In genomic region chr18:9017900-9018217, GRCh38 we compare ENCODE assay signal across 1 cellular context.
TF ChIP-seq lines count a peak whose summit lies in the region.

No MANE protein-coding gene starts in this region.

TF ChIP-seq in K562, 482 proteins besides CTCF, POLR2A, EP300 and RAD21 (continued from another document and continues in another):
- TF ChIP-seq, protein P1, sequence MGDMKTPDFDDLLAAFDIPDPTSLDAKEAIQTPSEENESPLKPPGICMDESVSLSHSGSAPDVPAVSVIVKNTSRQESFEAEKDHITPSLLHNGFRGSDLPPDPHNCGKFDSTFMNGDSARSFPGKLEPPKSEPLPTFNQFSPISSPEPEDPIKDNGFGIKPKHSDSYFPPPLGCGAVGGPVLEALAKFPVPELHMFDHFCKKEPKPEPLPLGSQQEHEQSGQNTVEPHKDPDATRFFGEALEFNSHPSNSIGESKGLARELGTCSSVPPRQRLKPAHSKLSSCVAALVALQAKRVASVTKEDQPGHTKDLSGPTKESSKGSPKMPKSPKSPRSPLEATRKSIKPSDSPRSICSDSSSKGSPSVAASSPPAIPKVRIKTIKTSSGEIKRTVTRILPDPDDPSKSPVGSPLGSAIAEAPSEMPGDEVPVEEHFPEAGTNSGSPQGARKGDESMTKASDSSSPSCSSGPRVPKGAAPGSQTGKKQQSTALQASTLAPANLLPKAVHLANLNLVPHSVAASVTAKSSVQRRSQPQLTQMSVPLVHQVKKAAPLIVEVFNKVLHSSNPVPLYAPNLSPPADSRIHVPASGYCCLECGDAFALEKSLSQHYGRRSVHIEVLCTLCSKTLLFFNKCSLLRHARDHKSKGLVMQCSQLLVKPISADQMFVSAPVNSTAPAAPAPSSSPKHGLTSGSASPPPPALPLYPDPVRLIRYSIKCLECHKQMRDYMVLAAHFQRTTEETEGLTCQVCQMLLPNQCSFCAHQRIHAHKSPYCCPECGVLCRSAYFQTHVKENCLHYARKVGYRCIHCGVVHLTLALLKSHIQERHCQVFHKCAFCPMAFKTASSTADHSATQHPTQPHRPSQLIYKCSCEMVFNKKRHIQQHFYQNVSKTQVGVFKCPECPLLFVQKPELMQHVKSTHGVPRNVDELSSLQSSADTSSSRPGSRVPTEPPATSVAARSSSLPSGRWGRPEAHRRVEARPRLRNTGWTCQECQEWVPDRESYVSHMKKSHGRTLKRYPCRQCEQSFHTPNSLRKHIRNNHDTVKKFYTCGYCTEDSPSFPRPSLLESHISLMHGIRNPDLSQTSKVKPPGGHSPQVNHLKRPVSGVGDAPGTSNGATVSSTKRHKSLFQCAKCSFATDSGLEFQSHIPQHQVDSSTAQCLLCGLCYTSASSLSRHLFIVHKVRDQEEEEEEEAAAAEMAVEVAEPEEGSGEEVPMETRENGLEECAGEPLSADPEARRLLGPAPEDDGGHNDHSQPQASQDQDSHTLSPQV (IDR thresholded peaks at IDR 0.05) = no peak
- TF ChIP-seq PML (IDR thresholded peaks at IDR 0.05; ENCODE audit: low read length) (no peak), YBX1 (IDR thresholded peaks at IDR 0.05) (no peak), ZNF431 (CRISPR knock-in tag; IDR thresholded peaks at IDR 0.05) (no peak), L3MBTL2 (IDR thresholded peaks at IDR 0.05) (no peak), SP1 (CRISPR knock-in tag; IDR thresholded peaks at IDR 0.05) (no peak), ZBTB40 (IDR thresholded peaks at IDR 0.05) (no peak), ZBTB40 (CRISPR knock-in tag; IDR thresholded peaks at IDR 0.05) (no peak), BCOR (IDR thresholded peaks at IDR 0.05) (no peak), ZKSCAN8 (CRISPR knock-in tag; IDR thresholded peaks at IDR 0.05) (no peak), ETV1 (tag; conservative IDR thresholded peaks at IDR 0.05; ENCODE audit: low read depth) (peak; percentile 50), SIRT6 (IDR thresholded peaks at IDR 0.05; ENCODE audit: low read depth, low read length) (no peak), NR2C1 (IDR thresholded peaks at IDR 0.05) (no peak), NR2C1 (tag; IDR thresholded peaks at IDR 0.05) (peak; percentile 21; the same call in 1 of the 2 replicates), TGIF2 (CRISPR knock-in tag; IDR thresholded peaks at IDR 0.05) (no peak), HOXB6 (CRISPR knock-in tag; IDR thresholded peaks at IDR 0.05; ENCODE audit: borderline replicate concordance) (no peak), FOSL1 (tag; conservative IDR thresholded peaks at IDR 0.05) (peak; percentile 34; the same call in 1 of the 2 replicates), KAT7 (CRISPR knock-in tag; IDR thresholded peaks at IDR 0.05; ENCODE audit: borderline replicate concordance) (no peak), ILF3 (IDR thresholded peaks at IDR 0.05; ENCODE audit: borderline replicate concordance) (no peak), COPS2 (conservative IDR thresholded peaks at IDR 0.05) (no peak), KAT8 (IDR thresholded peaks at IDR 0.05; ENCODE audit: low read depth) (no peak), HNRNPLL (IDR thresholded peaks at IDR 0.05; ENCODE audit: low read depth, low read length, poor library complexity, severe bottlenecking) (no peak), BRD4 (IDR thresholded peaks at IDR 0.05) (no peak), ZNF717 (CRISPR knock-in tag; IDR thresholded peaks at IDR 0.05) (no peak), CHD1 (IDR thresholded peaks at IDR 0.05; ENCODE audit: low read length) (peak; percentile 4), CEBPB (tag; IDR thresholded peaks at IDR 0.05) (no peak), VEZF1 (CRISPR knock-in tag; IDR thresholded peaks at IDR 0.05) (no peak), ZNF77 (CRISPR knock-in tag; IDR thresholded peaks at IDR 0.05) (no peak), MLLT1 (IDR thresholded peaks at IDR 0.05) (no peak), ZC3H11A (IDR thresholded peaks at IDR 0.05; ENCODE audit: low read depth, low read length) (no peak), MIER1 (IDR thresholded peaks at IDR 0.05; ENCODE audit: low read depth) (no peak)
- TF ChIP-seq, protein P2, sequence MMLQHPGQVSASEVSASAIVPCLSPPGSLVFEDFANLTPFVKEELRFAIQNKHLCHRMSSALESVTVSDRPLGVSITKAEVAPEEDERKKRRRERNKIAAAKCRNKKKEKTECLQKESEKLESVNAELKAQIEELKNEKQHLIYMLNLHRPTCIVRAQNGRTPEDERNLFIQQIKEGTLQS (IDR thresholded peaks at IDR 0.05) = no peak
- TF ChIP-seq, protein P2 (CRISPR knock-in tag; conservative IDR thresholded peaks at IDR 0.05) = no peak
- TF ChIP-seq, protein P3, sequence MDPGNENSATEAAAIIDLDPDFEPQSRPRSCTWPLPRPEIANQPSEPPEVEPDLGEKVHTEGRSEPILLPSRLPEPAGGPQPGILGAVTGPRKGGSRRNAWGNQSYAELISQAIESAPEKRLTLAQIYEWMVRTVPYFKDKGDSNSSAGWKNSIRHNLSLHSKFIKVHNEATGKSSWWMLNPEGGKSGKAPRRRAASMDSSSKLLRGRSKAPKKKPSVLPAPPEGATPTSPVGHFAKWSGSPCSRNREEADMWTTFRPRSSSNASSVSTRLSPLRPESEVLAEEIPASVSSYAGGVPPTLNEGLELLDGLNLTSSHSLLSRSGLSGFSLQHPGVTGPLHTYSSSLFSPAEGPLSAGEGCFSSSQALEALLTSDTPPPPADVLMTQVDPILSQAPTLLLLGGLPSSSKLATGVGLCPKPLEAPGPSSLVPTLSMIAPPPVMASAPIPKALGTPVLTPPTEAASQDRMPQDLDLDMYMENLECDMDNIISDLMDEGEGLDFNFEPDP (CRISPR knock-in tag; IDR thresholded peaks at IDR 0.05) = peak; percentile 17; the same call in 1 of the 2 replicates
- TF ChIP-seq, protein P4, sequence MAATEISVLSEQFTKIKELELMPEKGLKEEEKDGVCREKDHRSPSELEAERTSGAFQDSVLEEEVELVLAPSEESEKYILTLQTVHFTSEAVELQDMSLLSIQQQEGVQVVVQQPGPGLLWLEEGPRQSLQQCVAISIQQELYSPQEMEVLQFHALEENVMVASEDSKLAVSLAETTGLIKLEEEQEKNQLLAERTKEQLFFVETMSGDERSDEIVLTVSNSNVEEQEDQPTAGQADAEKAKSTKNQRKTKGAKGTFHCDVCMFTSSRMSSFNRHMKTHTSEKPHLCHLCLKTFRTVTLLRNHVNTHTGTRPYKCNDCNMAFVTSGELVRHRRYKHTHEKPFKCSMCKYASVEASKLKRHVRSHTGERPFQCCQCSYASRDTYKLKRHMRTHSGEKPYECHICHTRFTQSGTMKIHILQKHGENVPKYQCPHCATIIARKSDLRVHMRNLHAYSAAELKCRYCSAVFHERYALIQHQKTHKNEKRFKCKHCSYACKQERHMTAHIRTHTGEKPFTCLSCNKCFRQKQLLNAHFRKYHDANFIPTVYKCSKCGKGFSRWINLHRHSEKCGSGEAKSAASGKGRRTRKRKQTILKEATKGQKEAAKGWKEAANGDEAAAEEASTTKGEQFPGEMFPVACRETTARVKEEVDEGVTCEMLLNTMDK (IDR thresholded peaks at IDR 0.05; ENCODE audit: borderline replicate concordance, insufficient read depth, low read depth, low read length, poor library complexity, severe bottlenecking) = no peak
- TF ChIP-seq, protein P5, sequence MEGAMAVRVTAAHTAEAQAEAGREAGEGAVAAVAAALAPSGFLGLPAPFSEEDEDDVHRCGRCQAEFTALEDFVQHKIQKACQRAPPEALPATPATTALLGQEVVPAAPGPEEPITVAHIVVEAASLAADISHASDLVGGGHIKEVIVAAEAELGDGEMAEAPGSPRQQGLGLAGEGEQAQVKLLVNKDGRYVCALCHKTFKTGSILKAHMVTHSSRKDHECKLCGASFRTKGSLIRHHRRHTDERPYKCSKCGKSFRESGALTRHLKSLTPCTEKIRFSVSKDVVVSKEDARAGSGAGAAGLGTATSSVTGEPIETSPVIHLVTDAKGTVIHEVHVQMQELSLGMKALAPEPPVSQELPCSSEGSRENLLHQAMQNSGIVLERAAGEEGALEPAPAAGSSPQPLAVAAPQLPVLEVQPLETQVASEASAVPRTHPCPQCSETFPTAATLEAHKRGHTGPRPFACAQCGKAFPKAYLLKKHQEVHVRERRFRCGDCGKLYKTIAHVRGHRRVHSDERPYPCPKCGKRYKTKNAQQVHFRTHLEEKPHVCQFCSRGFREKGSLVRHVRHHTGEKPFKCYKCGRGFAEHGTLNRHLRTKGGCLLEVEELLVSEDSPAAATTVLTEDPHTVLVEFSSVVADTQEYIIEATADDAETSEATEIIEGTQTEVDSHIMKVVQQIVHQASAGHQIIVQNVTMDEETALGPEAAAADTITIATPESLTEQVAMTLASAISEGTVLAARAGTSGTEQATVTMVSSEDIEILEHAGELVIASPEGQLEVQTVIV (CRISPR knock-in tag; IDR thresholded peaks at IDR 0.05; ENCODE audit: borderline replicate concordance) = no peak
